1 cellular context compared by ENCODE assay signal in the genomic region with DNA sequence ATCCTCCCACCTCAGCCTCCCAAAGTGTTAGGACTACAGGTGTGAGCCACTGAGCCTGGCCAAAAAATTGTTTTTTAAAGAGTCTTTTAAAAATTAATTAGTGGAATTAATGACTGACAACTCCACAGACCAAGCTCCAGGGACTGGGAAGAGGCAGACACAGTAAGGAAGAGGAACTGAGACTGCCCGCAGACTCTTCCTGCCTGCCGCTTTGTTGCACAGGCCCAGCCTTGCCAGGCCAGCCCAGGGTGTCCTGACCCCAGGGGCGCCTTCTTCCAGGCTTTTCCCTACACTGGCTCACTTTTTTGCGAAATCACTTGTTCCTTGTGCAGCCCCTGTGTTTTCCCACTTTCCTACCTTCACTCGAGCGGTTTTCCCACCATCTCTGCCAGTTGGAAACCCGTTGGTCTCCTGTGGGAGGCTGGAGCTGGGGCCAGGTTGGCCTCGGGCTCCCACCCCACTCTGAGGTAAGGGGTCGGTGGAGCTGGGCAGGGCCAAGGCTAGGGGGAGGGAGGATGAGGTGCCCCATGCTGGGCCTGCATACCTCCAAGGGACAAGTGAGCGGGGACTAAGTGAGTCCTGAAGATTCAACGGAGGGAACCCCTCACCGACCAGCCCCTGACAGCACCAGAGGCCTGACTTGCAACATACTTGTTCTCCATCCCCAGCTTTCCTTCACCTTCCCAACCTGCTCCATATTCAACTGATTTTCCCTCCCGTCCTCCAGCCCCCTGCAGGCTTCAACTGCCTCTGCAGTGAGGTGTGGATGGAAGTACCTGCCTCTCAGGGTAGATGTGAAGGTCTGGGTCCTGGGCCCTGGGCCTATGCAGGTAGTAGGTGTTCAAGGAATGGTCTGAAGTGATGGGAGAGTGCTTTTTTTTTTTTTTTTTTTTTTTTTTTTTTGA.
TF ChIP-seq lines count a peak whose summit lies in the region.

No MANE protein-coding gene starts in this region.

TF ChIP-seq in WTC11, 78 proteins besides CTCF, POLR2A, EP300 and RAD21 (continued from another document):
- TF ChIP-seq, protein P1, sequence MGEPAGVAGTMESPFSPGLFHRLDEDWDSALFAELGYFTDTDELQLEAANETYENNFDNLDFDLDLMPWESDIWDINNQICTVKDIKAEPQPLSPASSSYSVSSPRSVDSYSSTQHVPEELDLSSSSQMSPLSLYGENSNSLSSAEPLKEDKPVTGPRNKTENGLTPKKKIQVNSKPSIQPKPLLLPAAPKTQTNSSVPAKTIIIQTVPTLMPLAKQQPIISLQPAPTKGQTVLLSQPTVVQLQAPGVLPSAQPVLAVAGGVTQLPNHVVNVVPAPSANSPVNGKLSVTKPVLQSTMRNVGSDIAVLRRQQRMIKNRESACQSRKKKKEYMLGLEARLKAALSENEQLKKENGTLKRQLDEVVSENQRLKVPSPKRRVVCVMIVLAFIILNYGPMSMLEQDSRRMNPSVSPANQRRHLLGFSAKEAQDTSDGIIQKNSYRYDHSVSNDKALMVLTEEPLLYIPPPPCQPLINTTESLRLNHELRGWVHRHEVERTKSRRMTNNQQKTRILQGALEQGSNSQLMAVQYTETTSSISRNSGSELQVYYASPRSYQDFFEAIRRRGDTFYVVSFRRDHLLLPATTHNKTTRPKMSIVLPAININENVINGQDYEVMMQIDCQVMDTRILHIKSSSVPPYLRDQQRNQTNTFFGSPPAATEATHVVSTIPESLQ (CRISPR knock-in tag; IDR thresholded peaks at IDR 0.05) = no peak
- no peak for TF ChIP-seq PREB (CRISPR knock-in tag; IDR thresholded peaks at IDR 0.05; ENCODE audit: borderline replicate concordance)
- no peak for TF ChIP-seq MYBL2 (CRISPR knock-in tag; IDR thresholded peaks at IDR 0.05)
- no peak for TF ChIP-seq CREM (CRISPR knock-in tag; IDR thresholded peaks at IDR 0.05)
- TF ChIP-seq HMGXB4 (CRISPR knock-in tag; IDR thresholded peaks at IDR 0.05) = no peak
